17 cellular contexts compared by ENCODE assay signal in the genomic region with DNA sequence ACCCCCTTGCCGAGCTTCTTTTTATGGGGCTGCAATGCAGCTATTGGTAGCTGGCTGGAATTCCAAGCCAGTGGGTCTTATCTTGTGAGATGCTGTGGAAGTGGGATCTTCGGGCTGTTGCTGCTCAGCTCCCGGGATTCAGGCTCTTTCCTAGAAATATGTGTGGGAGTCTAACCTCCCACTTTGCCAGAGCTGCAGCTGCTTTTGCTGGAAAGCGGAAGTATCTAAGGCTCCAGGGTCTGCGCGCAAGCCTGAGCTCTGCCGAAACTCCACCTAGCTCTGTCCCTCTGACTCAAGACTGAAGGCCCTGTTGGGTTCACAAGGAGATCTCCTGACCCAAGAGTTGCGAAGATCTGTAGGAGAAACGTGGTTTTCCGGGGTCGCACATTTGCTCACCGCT.
DNase-seq lines count a peak whose midpoint lies in the region; TF ChIP-seq lines count a peak whose summit lies in the region.
"Had no signal": no experiment of that assay in that cellular context is flagged by ENCODE, and none has a peak within 500 bp of the region (broad histone marks: within the 10 kb centered on the region; RNA-seq: fewer than 3 reads in every experiment).

No MANE protein-coding gene starts in this region.

- H3K27me3 Mint-ChIP-seq in activated CD4-positive, alpha-beta T cell treated with anti-CD3 and anti-CD28 coated beads, Interleukin-2, amount 10 ng/mL, durations not matched to agents 7 days and 5 days = peaks cover 3% of the 10 kb centered on the region

- no peak overlapping the region for H3K9ac ChIP-seq in neuronal stem cell (ENCODE audit: low read depth, low read length, poor library complexity)
- H3K9ac ChIP-seq: BLaER1 treated with 17β-estradiol and CSF1 and Interleukin-3, amounts not matched to agents 10 nM and 100 nM had no signal

- H2BK5ac ChIP-seq in neuronal stem cell (ENCODE audit: low read length) = peak overlapping the region; percentile 39

- in situ Hi-C loops in GM13976 (cut with MboI; ENCODE audit: low sequenced_read_pairs, unreplicated experiment) = no loop called here

- no peak overlapping the region for H3K27ac Mint-ChIP-seq in activated CD4-positive, alpha-beta T cell treated with anti-CD3 and anti-CD28 coated beads, Interleukin-2, amount 10 ng/mL, durations not matched to agents 7 days and 5 days
- H3K27ac Mint-ChIP-seq: CD8-positive, alpha-beta T cell; H9 had no signal

- H3K36me3 Mint-ChIP-seq in activated CD4-positive, alpha-beta T cell treated with anti-CD3 and anti-CD28 coated beads, Interleukin-2, amount 10 ng/mL, durations not matched to agents 7 days and 5 days (ENCODE audit: low read depth) = no peaks in the 10 kb centered on the region
- H3K36me3 Mint-ChIP-seq: CD8-positive, alpha-beta T cell had no signal

- H3K4me3 ChIP-seq in fibroblast of pulmonary artery (replicated peaks; ENCODE audit: low read depth, low read length) (no peak overlapping the region), neuronal stem cell (ENCODE audit: low read length in 2 of 2) (no peak overlapping the region)
- H3K4me3 ChIP-seq: BLaER1 treated with 17β-estradiol and CSF1 and Interleukin-3, amounts not matched to agents 10 nM and 100 nM; PC-9 had no signal

- WGBS in neuronal stem cell (ENCODE audit: extremely low coverage in 2 of 2, insufficient read length in 2 of 2, insufficient replicate concordance in 1 of 2), 2 donors = no CpG with 5 or more reads among the region's 12 CpGs

- CTCF ChIA-PET in activated CD4-positive, alpha-beta T cell treated with anti-CD3 and anti-CD28 coated beads, Interleukin-2, amount 10 ng/mL, durations not matched to agents 7 days and 5 days (lab: Charles Lee) = interaction anchor here (1.4 kb wide), 1 partner anchor 23 kb away, joined by 3 read pairs; no protein-coding TSS in a partner anchor

- no peaks in the 10 kb centered on the region for H3K36me3 ChIP-seq in neuronal stem cell (replicated peaks in 1 of 2; ENCODE audit: control insufficient read depth in 2 of 2, insufficient read depth in 2 of 2, low read length in 2 of 2)

- peaks cover 2% of the 10 kb centered on the region for H3K9me3 Mint-ChIP-seq in activated CD4-positive, alpha-beta T cell treated with anti-CD3 and anti-CD28 coated beads, Interleukin-2, amount 10 ng/mL, durations not matched to agents 7 days and 5 days
- H3K9me3 Mint-ChIP-seq: CD8-positive, alpha-beta T cell; H9 had no signal

- POLR2A ChIA-PET in activated CD4-positive, alpha-beta T cell treated with anti-CD3 and anti-CD28 coated beads, Interleukin-2, amount 10 ng/mL, durations not matched to agents 7 days and 5 days (lab: Charles Lee) = interaction anchor here (0.6 kb wide), 1 partner anchor 58 kb away, joined by 3 read pairs; no protein-coding TSS in a partner anchor

- H2AFZ ChIP-seq in neuronal stem cell (ENCODE audit: low read length) = no peak overlapping the region
- H2AFZ ChIP-seq: PC-9 had no signal

- H3K4ac ChIP-seq in neuronal stem cell (ENCODE audit: low read length) = no peak overlapping the region

- no peak overlapping the region for H4K91ac ChIP-seq in neuronal stem cell (ENCODE audit: low read depth, low read length, poor library complexity)

- H3K4me1 Mint-ChIP-seq in activated CD4-positive, alpha-beta T cell treated with anti-CD3 and anti-CD28 coated beads, Interleukin-2, amount 10 ng/mL, durations not matched to agents 7 days and 5 days = no peaks in the 10 kb centered on the region

- no peak overlapping the region for H2BK15ac ChIP-seq in neuronal stem cell (ENCODE audit: low read length)

- H3K4me3 Mint-ChIP-seq in activated CD4-positive, alpha-beta T cell treated with anti-CD3 and anti-CD28 coated beads, Interleukin-2, amount 10 ng/mL, durations not matched to agents 7 days and 5 days = no peak overlapping the region
- H3K4me3 Mint-ChIP-seq: CD8-positive, alpha-beta T cell; H9 had no signal

- H4K8ac ChIP-seq in neuronal stem cell (ENCODE audit: low read depth, low read length) = no peak overlapping the region

- no peak for TF ChIP-seq CTCF in fibroblast of pulmonary artery (IDR thresholded peaks at IDR 0.05; ENCODE audit: low read length, missing control alignments)
- TF ChIP-seq CTCF in GM13976 (IDR thresholded peaks at IDR 0.05; ENCODE audit: borderline replicate concordance, control extremely low read depth, extremely low read depth, insufficient read depth, missing control alignments) = no peak

- H3K18ac ChIP-seq in neuronal stem cell (ENCODE audit: low read length) = no peak overlapping the region

- no peak overlapping the region for H2BK120ac ChIP-seq in neuronal stem cell (ENCODE audit: low read depth, low read length)

- H3K9me3 ChIP-seq in neuronal stem cell (replicated peaks in 1 of 2; ENCODE audit: control insufficient read depth in 2 of 2, insufficient read depth in 1 of 2, low read depth in 1 of 2, low read length in 2 of 2) = no peaks in the 10 kb centered on the region

- no peak overlapping the region for H3K4me2 ChIP-seq in neuronal stem cell (ENCODE audit: insufficient read depth, low read length, poor library complexity, severe bottlenecking)
- H3K4me2 ChIP-seq: BLaER1 treated with 17β-estradiol and CSF1 and Interleukin-3, amounts not matched to agents 10 nM and 100 nM; PC-9 had no signal

- H3K79me1 ChIP-seq in neuronal stem cell (ENCODE audit: low read depth, low read length) = no peaks in the 10 kb centered on the region

- DNase-seq in RPMI7951 (ENCODE audit: low read depth) (peak; percentile 90), fibroblast of pulmonary artery (ENCODE audit: low read depth) (peak; percentile 91), neuronal stem cell (ENCODE audit: low spot score) (no peak), T-helper 9 cell (no peak), GM13976 (ENCODE audit: low spot score) (no peak)
- no peak for DNase-seq in activated CD4-positive, alpha-beta T cell treated with anti-CD3 and anti-CD28 coated beads, Interleukin-2, amount 10 ng/mL, durations not matched to agents 7 days and 5 days
- DNase-seq in effector CD4-positive, alpha-beta T cell = no peak
- DNase-seq: CD8-positive, alpha-beta T cell; H9; KG1; MV-4-11; NCI-H1417 treated with DMSO at 0.1 percent for 48 hours; NCI-H1930; NCI-H345; NCI-H526; PC-9 had no signal

- H2BK12ac ChIP-seq in neuronal stem cell (ENCODE audit: low read length) = no peak overlapping the region

- H3K27me3 ChIP-seq in neuronal stem cell (ENCODE audit: control insufficient read depth in 3 of 3, insufficient read depth in 3 of 3, low read depth in 1 of 3, low read length in 3 of 3) = no peaks in the 10 kb centered on the region
- H3K27me3 ChIP-seq: BLaER1 treated with 17β-estradiol and CSF1 and Interleukin-3, amounts not matched to agents 10 nM and 100 nM had no signal

- no peak overlapping the region for H3K14ac ChIP-seq in neuronal stem cell (ENCODE audit: low read length)

- no peak overlapping the region for H3K27ac ChIP-seq in neuronal stem cell (replicated peaks; ENCODE audit: low read length)
- H3K27ac ChIP-seq: BLaER1 treated with 17β-estradiol and CSF1 and Interleukin-3, amounts not matched to agents 10 nM and 100 nM; PC-9 had no signal

- H3K4me1 ChIP-seq in neuronal stem cell (ENCODE audit: control insufficient read depth in 2 of 2, insufficient read depth in 1 of 2, low read depth in 1 of 2, low read length in 2 of 2) = no peaks in the 10 kb centered on the region

- no peak overlapping the region for H2AK5ac ChIP-seq in neuronal stem cell (ENCODE audit: low read depth, low read length)

- H3K23ac ChIP-seq in neuronal stem cell (ENCODE audit: low read depth, low read length, poor library complexity) = no peak overlapping the region

Comparison
In these comparisons a context has a peak if more than half of its experiments do, and no peak if none do; other contexts are left out.
1. DNase-seq: peak in RPMI7951 (single experiment) and fibroblast of pulmonary artery (single experiment); none in neuronal stem cell (single experiment), activated CD4-positive, alpha-beta T cell treated with anti-CD3 and anti-CD28 coated beads, Interleukin-2, amount 10 ng/mL, durations not matched to agents 7 days and 5 days (single experiment), effector CD4-positive, alpha-beta T cell (single experiment), T-helper 9 cell (single experiment) and GM13976 (single experiment).